Comparison of ENCODE assay signal across 21 cellular contexts in the genomic region with DNA sequence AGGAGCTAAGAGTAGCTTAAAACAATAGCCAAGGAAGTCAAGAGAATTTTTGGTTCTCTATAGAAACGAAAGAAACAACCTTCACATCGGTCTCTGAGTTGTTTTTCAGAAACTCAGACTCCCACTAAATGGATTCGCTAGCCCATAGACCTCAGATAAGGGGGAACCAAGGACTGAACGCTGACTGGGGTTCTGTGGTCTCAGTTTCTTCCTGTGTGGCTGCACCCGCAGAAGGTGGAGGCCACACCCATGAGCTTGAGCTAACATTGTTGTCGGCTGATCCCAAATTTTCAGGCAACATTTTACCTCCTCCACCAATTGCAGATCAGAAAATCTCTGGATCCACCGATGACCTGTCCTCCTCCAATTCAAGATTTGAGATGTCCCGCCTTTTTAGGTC.
"Had no signal": no experiment of that assay in that cellular context is flagged by ENCODE, and none has a peak within 500 bp of the region (broad histone marks: within the 10 kb centered on the region; RNA-seq: fewer than 3 reads in every experiment).

No MANE protein-coding gene starts in this region.

- H3K4me3 Mint-ChIP-seq: mesothelial cell of epicardium; natural killer cell treated with Interleukin-12 subunit alpha and Interleukin-12 subunit beta and Interleukin-15 and Interleukin-18, amount 100 ng/mL, for 72 hours; type B pancreatic cell had no signal

- ATAC-seq: activated CD4-positive, CD25-positive, alpha-beta regulatory T cell treated with anti-CD3 and anti-CD28 coated beads, Interleukin-2, amount 50 U/mL, for 24 hours; gastrocnemius medialis; left ventricle myocardium superior; natural killer cell treated with Interleukin-12 subunit alpha and Interleukin-12 subunit beta and Interleukin-15 and Interleukin-18, amount 100 ng/mL, for 72 hours had no signal

- H3K27ac Mint-ChIP-seq: mesothelial cell of epicardium; natural killer cell treated with Interleukin-12 subunit alpha and Interleukin-12 subunit beta and Interleukin-15 and Interleukin-18, amount 100 ng/mL, for 72 hours; type B pancreatic cell had no signal

- H3K9me3 ChIP-seq: esophagus squamous epithelium, gastrocnemius medialis, neutrophil, ovary, prostate gland, thoracic aorta, vagina had no signal

- H3K4me1 Mint-ChIP-seq: mesothelial cell of epicardium had no signal

- DNase-seq: activated CD4-positive, alpha-beta T cell treated with anti-CD3 and anti-CD28 coated beads, Interleukin-2, amount 50 U/mL, for 1 hour; activated T-cell treated with anti-CD3 and anti-CD28 coated beads for 4 hours; cerebellar nuclear complex; esophagus squamous epithelium; gastrocnemius medialis; head of caudate nucleus; left ventricle myocardium superior; mammary epithelial cell; ovary; stimulated activated CD4-positive, alpha-beta T cell treated with anti-CD3 and anti-CD28 coated beads, Interleukin-2, amount 100 ng/mL, for 48 hours; stimulated activated naive CD4-positive, alpha-beta T cell had no signal

- H3K36me3 Mint-ChIP-seq: mesothelial cell of epicardium; natural killer cell treated with Interleukin-12 subunit alpha and Interleukin-12 subunit beta and Interleukin-15 and Interleukin-18, amount 100 ng/mL, for 72 hours; type B pancreatic cell had no signal

- H3K9me3 Mint-ChIP-seq: mesothelial cell of epicardium, type B pancreatic cell had no signal

- H3K27me3 ChIP-seq: gastrocnemius medialis, neutrophil, ovary, vagina had no signal

- H3K4me3 ChIP-seq: coronary artery, esophagus squamous epithelium, gastrocnemius medialis, ovary, prostate gland, thoracic aorta, vagina had no signal

- H3K36me3 ChIP-seq: esophagus squamous epithelium, gastrocnemius medialis, neutrophil, ovary, prostate gland, thoracic aorta, vagina had no signal

- H3K27ac ChIP-seq: coronary artery, esophagus squamous epithelium, gastrocnemius medialis, neutrophil, ovary, prostate gland, thoracic aorta, vagina, VCaP had no signal

- H3K4me1 ChIP-seq: esophagus squamous epithelium, gastrocnemius medialis, prostate gland, vagina had no signal
